In the genomic region with DNA sequence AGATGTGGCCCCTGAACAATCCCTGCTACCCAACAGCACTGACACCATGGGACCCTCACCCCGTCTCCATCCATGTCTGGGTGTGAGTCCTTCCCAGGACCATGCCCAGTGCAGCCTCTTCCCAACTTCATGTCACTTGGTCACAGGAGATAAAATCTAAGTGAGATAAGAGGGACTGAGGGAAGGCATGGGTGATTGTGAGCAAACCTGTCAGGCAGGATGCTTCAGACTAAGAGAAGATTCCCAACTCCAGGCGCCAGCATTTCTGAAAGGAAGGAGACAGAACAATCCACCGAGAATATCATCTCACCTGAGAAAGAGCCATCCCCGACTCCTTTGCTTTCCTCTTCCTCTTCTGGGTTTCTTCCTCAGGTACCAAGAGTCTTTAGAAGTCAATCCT, we compare ENCODE assay signal across 18 cellular contexts.
"Had no signal": no experiment of that assay in that cellular context is flagged by ENCODE, and none has a peak within 500 bp of the region (broad histone marks: within the 10 kb centered on the region; RNA-seq: fewer than 3 reads in every experiment).

No MANE protein-coding gene starts in this region.

- H3K9me3 ChIP-seq: colonic mucosa, thoracic aorta had no signal

- H3K4me3 Mint-ChIP-seq: naive thymus-derived CD8-positive, alpha-beta T cell; stimulated activated naive B cell treated with anti-CD40 and anti-IgM and Interleukin-4, amounts not matched to agents 10 μg/mL and 1 μg/mL and 100 μg/mL, for 72 hours had no signal

- H3K9me3 Mint-ChIP-seq: neural crest cell had no signal

- H3K4me1 ChIP-seq: colonic mucosa, spleen, transverse colon had no signal

- H3K27ac ChIP-seq: colonic mucosa, hepatocyte, stomach, thoracic aorta, transverse colon had no signal

- H3K4me3 ChIP-seq: colonic mucosa, hepatocyte, mucosa of descending colon, spleen, stomach, thoracic aorta, transverse colon had no signal

- H3K27me3 Mint-ChIP-seq: naive thymus-derived CD8-positive, alpha-beta T cell; stimulated activated naive B cell treated with anti-CD40 and anti-IgM and Interleukin-4, amounts not matched to agents 10 μg/mL and 1 μg/mL and 100 μg/mL, for 72 hours had no signal

- H3K36me3 ChIP-seq: colonic mucosa had no signal

- ATAC-seq: left colon; mucosa of descending colon; naive thymus-derived CD8-positive, alpha-beta T cell; sciatic nerve; stimulated activated naive B cell treated with anti-CD40 and anti-IgM and Interleukin-4, amounts not matched to agents 10 μg/mL and 1 μg/mL and 100 μg/mL, for 72 hours had no signal

- H3K4me2 ChIP-seq: hepatocyte had no signal

- H3K27me3 ChIP-seq: colonic mucosa, hepatocyte, spleen, stomach, transverse colon had no signal

- DNase-seq: colonic mucosa; dermis blood vessel endothelial cell; foreskin melanocyte; head of caudate nucleus; left colon; mucosa of descending colon; naive thymus-derived CD8-positive, alpha-beta T cell; spleen; stimulated activated CD4-positive, alpha-beta T cell treated with anti-CD3 and anti-CD28 coated beads, Interleukin-2, amount 100 ng/mL, for 24 hours; stimulated activated CD4-positive, alpha-beta T cell treated with anti-CD3 and anti-CD28 coated beads, Interleukin-4, amount 100 ng/mL, for 4 hours; stimulated activated naive B cell treated with anti-CD40 and anti-IgM and Interleukin-4, amounts not matched to agents 10 μg/mL and 1 μg/mL and 100 μg/mL, for 72 hours; stomach; substantia nigra; transverse colon had no signal

- H2AFZ ChIP-seq: hepatocyte had no signal
